ENCODE assay signal across 21 cellular contexts in genomic region chr2:22683911-22684310, GRCh38.
"Had no signal": no experiment of that assay in that cellular context is flagged by ENCODE, and none has a peak within 500 bp of the region (broad histone marks: within the 10 kb centered on the region; RNA-seq: fewer than 3 reads in every experiment).

No MANE protein-coding gene starts in this region.

- H3K27ac ChIP-seq: colonic mucosa, dorsolateral prefrontal cortex, gastrocnemius medialis, left lung, right lobe of liver, skin epidermis, tibial artery had no signal

- H3K4me1 ChIP-seq: colonic mucosa, gastrocnemius medialis, left lung, right lobe of liver, tibial artery had no signal

- DNase-seq: activated CD4-positive, alpha-beta memory T cell treated with anti-CD3 and anti-CD28 coated beads for 36 hours; activated CD4-positive, alpha-beta T cell treated with anti-CD3 and anti-CD28 coated beads for 48 hours; activated naive CD4-positive, alpha-beta T cell treated with Interleukin-2 at 50 U/mL for 16 hours; activated naive CD8-positive, alpha-beta T cell treated with anti-CD3 and anti-CD28 coated beads for 36 hours; activated T-cell treated with anti-CD3 and anti-CD28 coated beads, Interleukin-2, amount 50 U/mL, for 48 hours; colonic mucosa; dorsolateral prefrontal cortex; effector memory CD8-positive, alpha-beta T cell; gastrocnemius medialis; hippocampal formation; kidney glomerular epithelial cell; left lung; naive thymus-derived CD4-positive, alpha-beta T cell; occipital lobe; right lobe of liver; stimulated activated CD4-positive, alpha-beta T cell treated with anti-CD3 and anti-CD28 coated beads, Interleukin-2, amount 100 ng/mL, for 24 hours; stimulated activated naive CD8-positive, alpha-beta T cell treated with anti-CD3 and anti-CD28 coated beads, Interleukin-15, amount 100 ng/mL, for 72 hours; tibial artery had no signal

- H3K4me3 ChIP-seq: colonic mucosa, dorsolateral prefrontal cortex, gastrocnemius medialis, left lung, right lobe of liver, skin epidermis, tibial artery had no signal

- H3K9me3 ChIP-seq: colonic mucosa, gastrocnemius medialis, right lobe of liver had no signal

- H3K27me3 ChIP-seq: colonic mucosa, gastrocnemius medialis, left lung, right lobe of liver, tibial artery had no signal

- ATAC-seq: effector memory CD8-positive, alpha-beta T cell; esophagus mucosa; gastrocnemius medialis; left lung; naive thymus-derived CD4-positive, alpha-beta T cell; right lobe of liver; stimulated activated effector memory CD8-positive, alpha-beta T cell treated with anti-CD3 and anti-CD28 coated beads, Interleukin-12 subunit alpha, Interleukin-12 subunit beta, amount 100 ng/mL, for 72 hours; stimulated activated naive CD8-positive, alpha-beta T cell treated with anti-CD3 and anti-CD28 coated beads, Interleukin-15, amount 100 ng/mL, for 72 hours had no signal

- H3K36me3 ChIP-seq: colonic mucosa, gastrocnemius medialis, left lung, right lobe of liver, tibial artery had no signal
